ENCODE assay signal across 22 cellular contexts in genomic region chr6:53827485-53827884, GRCh38. TPM values are rescaled to one million over a fixed set of nuclear protein-coding genes. Genes with fewer than 3 reads are reported as not detected.
A peak's percentile ranks its signal among the peaks of the same experiment; 100 is the strongest.
DNase-seq lines count a peak whose midpoint lies in the region; ATAC-seq, FAIRE-seq and TF ChIP-seq lines count a peak whose summit lies in the region.
"Had no signal": no experiment of that assay in that cellular context is flagged by ENCODE, and none has a peak within 500 bp of the region (broad histone marks: within the 10 kb centered on the region; RNA-seq: fewer than 3 reads in every experiment).

No MANE protein-coding gene starts in this region.

- peaks cover 3% of the 10 kb centered on the region for H3F3A ChIP-seq in PC-9 (ENCODE audit: insufficient read depth, low read depth)

- H3K4me3 Mint-ChIP-seq in progenitor cell of endocrine pancreas (ENCODE audit: low read depth): no peak overlapping the region
- H3K4me3 Mint-ChIP-seq: activated CD8-positive, alpha-beta T cell treated with anti-CD3 and anti-CD28 coated beads for 36 hours; CD14-positive monocyte; neural crest cell; stimulated activated effector memory CD8-positive, alpha-beta T cell treated with anti-CD3 and anti-CD28 coated beads, Interleukin-12 subunit alpha, Interleukin-12 subunit beta, amount 100 ng/mL, for 72 hours had no signal

- POLR2A ChIA-PET in PC-9 (lab: Charles Lee; ENCODE audit: unreplicated experiment): no interaction called here

- peaks cover 18% of the 10 kb centered on the region for H3K4me1 ChIP-seq in PC-9 (replicated peaks; ENCODE audit: insufficient read depth)
- peaks cover 92% of the 10 kb centered on the region for H3K4me1 ChIP-seq in HAP-1

- TF ChIP-seq CTCF in PC-9 (conservative IDR thresholded peaks at IDR 0.05) (no peak), epithelial cell of esophagus (IDR thresholded peaks at IDR 0.05; ENCODE audit: insufficient read depth, low read depth, low read length, missing control alignments) (no peak), progenitor cell of endocrine pancreas (IDR thresholded peaks at IDR 0.05; ENCODE audit: unreplicated experiment) (no peak)

- TF ChIP-seq POLR2A in H54 (IDR thresholded peaks at IDR 0.05; ENCODE audit: low read depth, low read length): no peak

- no peaks in the 10 kb centered on the region for H3K27me3 ChIP-seq in PC-9 (ENCODE audit: insufficient read depth, low read depth)
- no peaks in the 10 kb centered on the region for H3K27me3 ChIP-seq in HAP-1 (ENCODE audit: low read depth)
- H3K27me3 ChIP-seq: cardiac muscle cell, SJCRH30 had no signal

- no peak overlapping the region for H2AFZ ChIP-seq in PC-9

- BruUV-seq in PC-9 (replicated peaks; lab: Mats Ljungman, UMichigan): no TSS peak

- no peaks in the 10 kb centered on the region for H4K20me1 ChIP-seq in PC-9 (ENCODE audit: insufficient read depth)

- H3K4me2 ChIP-seq in PC-9: peak overlapping the region; percentile 34; the same call in 1 of the 2 replicates

- 0 out of 2 replicates have a peak overlapping the region, but pooled peaks have one; percentile 9 for H3K27ac ChIP-seq in PC-9
- H3K27ac ChIP-seq: cardiac muscle cell, SJCRH30 had no signal

- in situ Hi-C loops in HAP-1 (cut with MboI; ENCODE audit: low sequenced_read_pairs): no loop called here

- CTCF ChIA-PET in PC-9 (lab: Charles Lee): interaction anchor here (0.6 kb wide), 1 partner anchor 164 kb away, joined by 3 read pairs; no protein-coding TSS in a partner anchor

- H3K9me3 Mint-ChIP-seq in progenitor cell of endocrine pancreas (ENCODE audit: low read depth): peaks cover 4% of the 10 kb centered on the region
- H3K9me3 Mint-ChIP-seq: activated CD8-positive, alpha-beta T cell treated with anti-CD3 and anti-CD28 coated beads for 36 hours; stimulated activated effector memory CD8-positive, alpha-beta T cell treated with anti-CD3 and anti-CD28 coated beads, Interleukin-12 subunit alpha, Interleukin-12 subunit beta, amount 100 ng/mL, for 72 hours had no signal

- intact Hi-C loops in PC-9 (cut with micrococcal nuclease; ENCODE audit: unreplicated experiment): no loop called here

- DNase-seq in H54 (ENCODE audit: insufficient read length, low spot score) (no peak), PC-9 (no peak), epithelial cell of esophagus (ENCODE audit: low read depth) (peak; percentile 35), progenitor cell of endocrine pancreas (ENCODE audit: low spot score, unreplicated experiment) (no peak), MV-4-11 (lab: John Stamatoyannopoulos, UW) (no peak), HAP-1 (ENCODE audit: low spot score in 2 of 2) (no peak), T-helper 2 cell (no peak)
- DNase-seq: activated CD4-positive, CD25-positive, alpha-beta regulatory T cell; activated CD8-positive, alpha-beta T cell treated with anti-CD3 and anti-CD28 coated beads for 36 hours; activated gamma-delta T cell treated with Interleukin-2 at 50 U/mL for 16 hours; dermis blood vessel endothelial cell; Kasumi-1; NCI-H1092 treated with DMSO at 0.1 percent for 48 hours; NCI-H1930; NCI-H345 had no signal

- H3K4me3 ChIP-seq in PC-9 (no peak overlapping the region), epithelial cell of esophagus (ENCODE audit: low read length) (no peak overlapping the region), HAP-1 (no peak overlapping the region)
- H3K4me3 ChIP-seq: cardiac muscle cell, SJCRH30 had no signal

- H3K27me3 Mint-ChIP-seq in progenitor cell of endocrine pancreas: no peaks in the 10 kb centered on the region
- H3K27me3 Mint-ChIP-seq: activated CD8-positive, alpha-beta T cell treated with anti-CD3 and anti-CD28 coated beads for 36 hours had no signal

- H3K79me2 ChIP-seq in PC-9 (ENCODE audit: low read depth): peaks cover 98% of the 10 kb centered on the region

- no peaks in the 10 kb centered on the region for H3K36me3 ChIP-seq in PC-9 (ENCODE audit: low read depth)
- no peaks in the 10 kb centered on the region for H3K36me3 ChIP-seq in HAP-1 (replicated peaks)
- H3K36me3 ChIP-seq: cardiac muscle cell, SJCRH30 had no signal

- H3K4me1 Mint-ChIP-seq in progenitor cell of endocrine pancreas (ENCODE audit: low read depth): peaks cover 26% of the 10 kb centered on the region
- H3K4me1 Mint-ChIP-seq: neural crest cell had no signal

- peaks cover 1% of the 10 kb centered on the region for H3K36me3 Mint-ChIP-seq in progenitor cell of endocrine pancreas (ENCODE audit: insufficient read depth)
- H3K36me3 Mint-ChIP-seq: CD14-positive monocyte; stimulated activated effector memory CD8-positive, alpha-beta T cell treated with anti-CD3 and anti-CD28 coated beads, Interleukin-12 subunit alpha, Interleukin-12 subunit beta, amount 100 ng/mL, for 72 hours had no signal

- H3K27ac Mint-ChIP-seq in progenitor cell of endocrine pancreas: peak overlapping the region; percentile 60
- H3K27ac Mint-ChIP-seq: activated CD8-positive, alpha-beta T cell treated with anti-CD3 and anti-CD28 coated beads for 36 hours; CD14-positive monocyte; stimulated activated effector memory CD8-positive, alpha-beta T cell treated with anti-CD3 and anti-CD28 coated beads, Interleukin-12 subunit alpha, Interleukin-12 subunit beta, amount 100 ng/mL, for 72 hours had no signal

- H3K9me3 ChIP-seq in PC-9 (ENCODE audit: insufficient read depth, low read depth) (no peaks in the 10 kb centered on the region), HAP-1 (no peaks in the 10 kb centered on the region)
- H3K9me3 ChIP-seq: SJCRH30 had no signal

- peak; percentile 82 for FAIRE-seq in H54 (lab: Jason Lieb, UNC)
- FAIRE-seq: G401.6 had no signal

- ATAC-seq in GM18520 (IDR thresholded peaks at IDR 0.05; ENCODE audit: unreplicated experiment): no peak
- ATAC-seq: activated CD8-positive, alpha-beta T cell treated with anti-CD3 and anti-CD28 coated beads for 36 hours; stimulated activated effector memory CD8-positive, alpha-beta T cell treated with anti-CD3 and anti-CD28 coated beads, Interleukin-12 subunit alpha, Interleukin-12 subunit beta, amount 100 ng/mL, for 72 hours had no signal

- no peaks in the 10 kb centered on the region for H3K9me2 ChIP-seq in PC-9 (ENCODE audit: insufficient read depth)

RNA-seq across cellular contexts. Expression of gene LRRC1, which starts 32.7 kb away (rescaled TPM):
- total RNA-seq in PC-9 (2021) (23.0 and 26.4 TPM in 2 replicates), progenitor cell of endocrine pancreas (36.2 and 39.2 TPM in 2 replicates)
